In genomic region chr1:24481098-24481497, GRCh38 we compare ENCODE assay signal across 9 cellular contexts. TPM values are rescaled to one million over a fixed set of nuclear protein-coding genes. Genes with fewer than 3 reads are reported as not detected.
DNase-seq lines count a peak whose midpoint lies in the region; ATAC-seq and TF ChIP-seq lines count a peak whose summit lies in the region.
"Had no signal": no experiment of that assay in that cellular context is flagged by ENCODE, and none has a peak within 500 bp of the region (broad histone marks: within the 10 kb centered on the region; RNA-seq: fewer than 3 reads in every experiment).

No MANE protein-coding gene starts in this region.

- H3K4me3 Mint-ChIP-seq in activated T-helper 17 cell treated with anti-CD3 and anti-CD28 coated beads, Interleukin-2, amount 50 U/mL, for 72 hours = peak overlapping the region; percentile 79
- no peak overlapping the region for H3K4me3 Mint-ChIP-seq in progenitor cell of endocrine pancreas (ENCODE audit: low read depth)

- TF ChIP-seq CTCF in progenitor cell of endocrine pancreas (IDR thresholded peaks at IDR 0.05; ENCODE audit: unreplicated experiment) (no peak), psoas muscle (IDR thresholded peaks at IDR 0.05) (no peak)

- H3K4me1 ChIP-seq in psoas muscle = no peaks in the 10 kb centered on the region
- H3K4me1 ChIP-seq: adrenal gland had no signal

- H3K27ac Mint-ChIP-seq in activated T-helper 17 cell treated with anti-CD3 and anti-CD28 coated beads, Interleukin-2, amount 50 U/mL, for 72 hours = peak overlapping the region; percentile 91
- H3K27ac Mint-ChIP-seq in progenitor cell of endocrine pancreas = peak overlapping the region; percentile 73

- H3K27me3 ChIP-seq in psoas muscle (ENCODE audit: insufficient read depth in 3 of 3, low read length in 2 of 3) = no peaks in the 10 kb centered on the region
- H3K27me3 ChIP-seq: adrenal gland had no signal

- no peaks in the 10 kb centered on the region for H3K36me3 ChIP-seq in psoas muscle (ENCODE audit: insufficient read depth in 1 of 2, low read depth in 1 of 2)
- H3K36me3 ChIP-seq: adrenal gland had no signal

- DNase-seq in NOMO-1 treated with dmso at 0.1 percent for 144 hours (lab: John Stamatoyannopoulos, UW; ENCODE audit: unreplicated experiment) (peak; percentile 88), progenitor cell of endocrine pancreas (ENCODE audit: low spot score, unreplicated experiment) (no peak), NCI-H748 (lab: John Stamatoyannopoulos, UW; ENCODE audit: unreplicated experiment) (no peak), psoas muscle (no peak), DMS114 treated with DMSO at 0.1 percent for 48 hours (lab: John Stamatoyannopoulos, UW; ENCODE audit: unreplicated experiment) (no peak)

- 72 to 81% (median 78%) methylated on average over 2 of the region's 2 CpGs for WGBS in psoas muscle, 3 donors

- peaks cover 19% of the 10 kb centered on the region for H3K4me1 Mint-ChIP-seq in activated T-helper 17 cell treated with anti-CD3 and anti-CD28 coated beads, Interleukin-2, amount 50 U/mL, for 72 hours
- H3K4me1 Mint-ChIP-seq in progenitor cell of endocrine pancreas (ENCODE audit: low read depth) = peaks cover 8% of the 10 kb centered on the region

- no peaks in the 10 kb centered on the region for H3K36me3 Mint-ChIP-seq in activated T-helper 17 cell treated with anti-CD3 and anti-CD28 coated beads, Interleukin-2, amount 50 U/mL, for 72 hours (ENCODE audit: low read depth)
- H3K36me3 Mint-ChIP-seq in progenitor cell of endocrine pancreas (ENCODE audit: insufficient read depth) = no peaks in the 10 kb centered on the region

- H3K4me3 ChIP-seq in psoas muscle = no peak overlapping the region
- H3K4me3 ChIP-seq: adrenal gland had no signal

- intact Hi-C loops in psoas muscle (cut with DNase I) = no loop called here

- no peak overlapping the region for H3K27ac ChIP-seq in psoas muscle
- H3K27ac ChIP-seq: adrenal gland had no signal

- H3K9me3 Mint-ChIP-seq in activated T-helper 17 cell treated with anti-CD3 and anti-CD28 coated beads, Interleukin-2, amount 50 U/mL, for 72 hours = peaks cover 3% of the 10 kb centered on the region
- no peaks in the 10 kb centered on the region for H3K9me3 Mint-ChIP-seq in progenitor cell of endocrine pancreas (ENCODE audit: low read depth)

- ATAC-seq in GM18511 (IDR thresholded peaks at IDR 0.05; ENCODE audit: unreplicated experiment) (peak; percentile 76), GM19328 (IDR thresholded peaks at IDR 0.05; ENCODE audit: unreplicated experiment) (no peak), psoas muscle (no peak)
- ATAC-seq in activated T-helper 17 cell treated with anti-CD3 and anti-CD28 coated beads, Interleukin-2, amount 50 U/mL, for 72 hours (replicated peaks) = peak; percentile 87

- H3K27me3 Mint-ChIP-seq in activated T-helper 17 cell treated with anti-CD3 and anti-CD28 coated beads, Interleukin-2, amount 50 U/mL, for 72 hours = no peaks in the 10 kb centered on the region
- H3K27me3 Mint-ChIP-seq in progenitor cell of endocrine pancreas = no peaks in the 10 kb centered on the region

- no peaks in the 10 kb centered on the region for H3K9me3 ChIP-seq in psoas muscle
- H3K9me3 ChIP-seq: adrenal gland had no signal

RNA-seq across cellular contexts. Expression of gene RCAN3, which starts 21.5 kb away (rescaled TPM):
- 10 to 100 TPM; 38.6 to 54.6 TPM for total RNA-seq in activated T-helper 17 cell treated with anti-CD3 and anti-CD28 coated beads, Interleukin-2, amount 50 U/mL, for 72 hours
- total RNA-seq in progenitor cell of endocrine pancreas = 31.0 and 32.5 TPM in 2 replicates
- total RNA-seq in psoas muscle = 1 to 10 TPM in 3 of 4 donors, under 1 TPM in 1; 0.96 to 3.0 (median 1.8) TPM
- under 1 TPM; 0.31 to 0.81 (median 0.77) TPM for polyA plus RNA-seq in psoas muscle

Comparison
In these comparisons a context has a peak if more than half of its experiments do, and no peak if none do; other contexts are left out.
1. ATAC-seq: peak in GM18511 (single experiment) and activated T-helper 17 cell treated with anti-CD3 and anti-CD28 coated beads, Interleukin-2, amount 50 U/mL, for 72 hours (single experiment); none in GM19328 (single experiment) and psoas muscle (0 of 4).